ENCODE assay signal across 12 cellular contexts in genomic region chr7:2972531-2973161, GRCh38.
A peak's percentile ranks its signal among the peaks of the same experiment; 100 is the strongest.
DNase-seq lines count a peak whose midpoint lies in the region; ATAC-seq and TF ChIP-seq lines count a peak whose summit lies in the region.
"Had no signal": no experiment of that assay in that cellular context is flagged by ENCODE, and none has a peak within 500 bp of the region (broad histone marks: within the 10 kb centered on the region; RNA-seq: fewer than 3 reads in every experiment).

No MANE protein-coding gene starts in this region.

- no peaks in the 10 kb centered on the region for H3K27me3 ChIP-seq in CD4-positive, CD25-positive, alpha-beta regulatory T cell (ENCODE audit: control insufficient read depth, insufficient read depth, low read length)
- H3K27me3 ChIP-seq in endodermal cell (ENCODE audit: control insufficient read depth, insufficient read depth, low read length, poor library complexity, severe bottlenecking) (no peaks in the 10 kb centered on the region), uterus (no peaks in the 10 kb centered on the region)

- H3K27ac Mint-ChIP-seq in CD4-positive, CD25-positive, alpha-beta regulatory T cell = peak overlapping the region; percentile 13 to 66 (median 52)
- H3K27ac Mint-ChIP-seq in IgD-negative memory B cell (peak overlapping the region; percentile 89 to 94 (median 91)), endodermal cell (no peak overlapping the region)
- H3K27ac Mint-ChIP-seq: HFFc6 had no signal

- H3K4me1 Mint-ChIP-seq in CD4-positive, CD25-positive, alpha-beta regulatory T cell = peaks cover 0 to 27% (median 11%) of the 10 kb centered on the region in 4 donors
- H3K4me1 Mint-ChIP-seq in IgD-negative memory B cell = peaks cover 12 to 24% (median 23%) of the 10 kb centered on the region in 3 donors
- H3K4me1 Mint-ChIP-seq in endodermal cell = peaks cover under 1% of the 10 kb centered on the region

- TF ChIP-seq POLR2A in uterus (IDR thresholded peaks at IDR 0.05) = no peak

- TF ChIP-seq CTCF in endodermal cell (conservative IDR thresholded peaks at IDR 0.05) (no peak), uterus (IDR thresholded peaks at IDR 0.05) (no peak)

- intact Hi-C loops in uterus (cut with DNase I; ENCODE audit: low total_unique reads) = no loop called here

- H3K36me3 ChIP-seq in CD4-positive, CD25-positive, alpha-beta regulatory T cell (ENCODE audit: control insufficient read depth, insufficient read depth, low read length) = peaks cover 26% of the 10 kb centered on the region
- H3K36me3 ChIP-seq in endodermal cell (ENCODE audit: control insufficient read depth, insufficient read depth, low read length) = no peaks in the 10 kb centered on the region
- no peaks in the 10 kb centered on the region for H3K36me3 ChIP-seq in uterus

- no peaks in the 10 kb centered on the region for H3K27me3 Mint-ChIP-seq in CD4-positive, CD25-positive, alpha-beta regulatory T cell
- H3K27me3 Mint-ChIP-seq in IgD-negative memory B cell (no peaks in the 10 kb centered on the region), endodermal cell (ENCODE audit: insufficient read depth) (no peaks in the 10 kb centered on the region)

- no peak overlapping the region for H3K27ac ChIP-seq in CD4-positive, CD25-positive, alpha-beta regulatory T cell (ENCODE audit: insufficient read depth, low read length, poor library complexity, severe bottlenecking)
- H3K27ac ChIP-seq in endodermal cell (ENCODE audit: low read depth, low read length) (no peak overlapping the region), substantia nigra (ENCODE audit: low read depth, low read length, poor library complexity, severe bottlenecking) (no peak overlapping the region), uterus (no peak overlapping the region)
- H3K27ac ChIP-seq: C4-2B had no signal

- peaks cover 0 to 5% (median 0%) of the 10 kb centered on the region in 7 donors for H3K9me3 Mint-ChIP-seq in CD4-positive, CD25-positive, alpha-beta regulatory T cell
- H3K9me3 Mint-ChIP-seq in IgD-negative memory B cell (no peaks in the 10 kb centered on the region), endodermal cell (no peaks in the 10 kb centered on the region)
- H3K9me3 Mint-ChIP-seq: HFFc6 had no signal

- WGBS in endodermal cell (ENCODE audit: insufficient coverage in 1 of 2, insufficient read length in 1 of 2), 2 experiments = 91 to 100% methylated on average over 3 to 12 of the region's 12 CpGs

- no peaks in the 10 kb centered on the region for H3K9me3 ChIP-seq in CD4-positive, CD25-positive, alpha-beta regulatory T cell (ENCODE audit: control insufficient read depth in 2 of 2, low read length in 2 of 2)
- peaks cover 14% of the 10 kb centered on the region for H3K9me3 ChIP-seq in endodermal cell (ENCODE audit: control insufficient read depth, low read length)
- H3K9me3 ChIP-seq in uterus = no peaks in the 10 kb centered on the region

- no peak overlapping the region for H3K9ac ChIP-seq in endodermal cell (ENCODE audit: extremely low read depth, low read length, poor library complexity, severe bottlenecking)

- H3K4me1 ChIP-seq in CD4-positive, CD25-positive, alpha-beta regulatory T cell (ENCODE audit: control insufficient read depth, insufficient read depth, low read length, poor library complexity, severe bottlenecking) = no peaks in the 10 kb centered on the region
- H3K4me1 ChIP-seq in endodermal cell (ENCODE audit: control insufficient read depth, insufficient read depth, low read length) (no peaks in the 10 kb centered on the region), uterus (no peaks in the 10 kb centered on the region)

- peaks cover 18% of the 10 kb centered on the region for H3K36me3 Mint-ChIP-seq in CD4-positive, CD25-positive, alpha-beta regulatory T cell
- H3K36me3 Mint-ChIP-seq in IgD-negative memory B cell (peaks cover 3% of the 10 kb centered on the region), endodermal cell (ENCODE audit: low read depth) (no peaks in the 10 kb centered on the region)

- peak overlapping the region in 1 of 4 donors; percentile 41 for H3K4me3 Mint-ChIP-seq in CD4-positive, CD25-positive, alpha-beta regulatory T cell
- H3K4me3 Mint-ChIP-seq in IgD-negative memory B cell = peak overlapping the region in 3 of 4 donors; percentile 57 to 89 (median 87)
- H3K4me3 Mint-ChIP-seq in endodermal cell = no peak overlapping the region
- H3K4me3 Mint-ChIP-seq: HFFc6 had no signal

- no peak overlapping the region for H3K4me3 ChIP-seq in CD4-positive, CD25-positive, alpha-beta regulatory T cell (ENCODE audit: low read depth, low read length)
- H3K4me3 ChIP-seq in endodermal cell (ENCODE audit: low read length) = no peak overlapping the region
- no peak overlapping the region for H3K4me3 ChIP-seq in uterus

- no peak for DNase-seq in CD4-positive, CD25-positive, alpha-beta regulatory T cell
- DNase-seq in endodermal cell (peak; percentile 11), NCI-H2107 (lab: John Stamatoyannopoulos, UW) (no peak), NCI-H510A treated with DMSO at 0.1 percent for 48 hours (lab: John Stamatoyannopoulos, UW) (no peak), substantia nigra (lab: John Stamatoyannopoulos, UW) (no peak), uterus (no peak)
- DNase-seq: activated gamma-delta T cell treated with Interleukin-2 at 50 U/mL for 16 hours, HFFc6 had no signal

- ATAC-seq in CD4-positive, CD25-positive, alpha-beta regulatory T cell (ENCODE audit: low read depth in 2 of 2) = no peak
- ATAC-seq in GM19351 (IDR thresholded peaks at IDR 0.05; ENCODE audit: unreplicated experiment) = peak; percentile 17
- ATAC-seq: Panc1 had no signal
